Comparison of ENCODE assay signal across 8 cellular contexts in genomic region chr7:2633538-2634264, GRCh38. TPM values are rescaled to one million over a fixed set of nuclear protein-coding genes. Genes with fewer than 3 reads are reported as not detected.
DNase-seq lines count a peak whose midpoint lies in the region; ATAC-seq and TF ChIP-seq lines count a peak whose summit lies in the region.

No MANE protein-coding gene starts in this region.

- DNase-seq in EL = peak; percentile 91
- DNase-seq in NOMO-1 (lab: John Stamatoyannopoulos, UW; ENCODE audit: unreplicated experiment in 2 of 2) = peak; percentile 67 to 77
- DNase-seq in activated naive CD8-positive, alpha-beta T cell treated with anti-CD3 and anti-CD28 coated beads for 36 hours = peak; percentile 62
- peak; percentile 21 for DNase-seq in left ventricle myocardium inferior
- DNase-seq in psoas muscle = peak; percentile 74 to 80
- no peak for DNase-seq in erythroblast (lab: John Stamatoyannopoulos, UW)
- no peak for DNase-seq in HT-29 (ENCODE audit: low spot score)

- H3K4me1 Mint-ChIP-seq in activated naive CD8-positive, alpha-beta T cell treated with anti-CD3 and anti-CD28 coated beads for 36 hours = peaks cover 16% of the 10 kb centered on the region

- WGBS in psoas muscle, 3 donors = 53 to 57% (median 55%) methylated on average over 21 to 22 of the region's 22 CpGs

- peak in 3 of 4 donors; percentile 6 to 16 (median 13) for ATAC-seq in psoas muscle
- ATAC-seq in HG03045 (IDR thresholded peaks at IDR 0.05; ENCODE audit: unreplicated experiment) = no peak

- peak overlapping the region; percentile 87 for H3K27ac ChIP-seq in left ventricle myocardium inferior (replicated peaks)
- H3K27ac ChIP-seq in psoas muscle = peak overlapping the region; percentile 61

- H3K36me3 ChIP-seq in left ventricle myocardium inferior (no peaks in the 10 kb centered on the region), psoas muscle (ENCODE audit: insufficient read depth in 1 of 2, low read depth in 1 of 2) (no peaks in the 10 kb centered on the region)

- no peaks in the 10 kb centered on the region for H3K36me3 Mint-ChIP-seq in activated naive CD8-positive, alpha-beta T cell treated with anti-CD3 and anti-CD28 coated beads for 36 hours

- H3K27me3 Mint-ChIP-seq in activated naive CD8-positive, alpha-beta T cell treated with anti-CD3 and anti-CD28 coated beads for 36 hours = no peaks in the 10 kb centered on the region

- TF ChIP-seq CTCF in left ventricle myocardium inferior (IDR thresholded peaks at IDR 0.05; ENCODE audit: borderline replicate concordance) = no peak
- no peak for TF ChIP-seq CTCF in psoas muscle (IDR thresholded peaks at IDR 0.05)

- peak overlapping the region; percentile 74 for H3K27ac Mint-ChIP-seq in activated naive CD8-positive, alpha-beta T cell treated with anti-CD3 and anti-CD28 coated beads for 36 hours

- H3K4me3 ChIP-seq in left ventricle myocardium inferior = peak overlapping the region; percentile 94
- peak overlapping the region; percentile 86 for H3K4me3 ChIP-seq in psoas muscle

- H3K27me3 ChIP-seq in left ventricle myocardium inferior (ENCODE audit: low read depth) (no peaks in the 10 kb centered on the region), psoas muscle (ENCODE audit: insufficient read depth in 3 of 3, low read length in 2 of 3) (no peaks in the 10 kb centered on the region)

- H3K4me3 Mint-ChIP-seq in activated naive CD8-positive, alpha-beta T cell treated with anti-CD3 and anti-CD28 coated beads for 36 hours = peak overlapping the region; percentile 93

- no peak for TF ChIP-seq POLR2A in erythroblast (IDR thresholded peaks at IDR 0.05; ENCODE audit: low read length)

- intact Hi-C loops in left ventricle myocardium inferior (cut with micrococcal nuclease) (no loop called here), psoas muscle (cut with DNase I) (loop anchor here in 1 of 2 donors (5.0 kb wide), 1 partner anchor 76 kb away; the partner anchor contains the start of genes BRAT1 and IQCE)

- no peaks in the 10 kb centered on the region for H3K9me3 Mint-ChIP-seq in activated naive CD8-positive, alpha-beta T cell treated with anti-CD3 and anti-CD28 coated beads for 36 hours

- H3K9me3 ChIP-seq in left ventricle myocardium inferior (replicated peaks) (no peaks in the 10 kb centered on the region), psoas muscle (no peaks in the 10 kb centered on the region)

- peaks cover 86% of the 10 kb centered on the region for H3K4me1 ChIP-seq in left ventricle myocardium inferior
- H3K4me1 ChIP-seq in psoas muscle = peaks cover 44% of the 10 kb centered on the region

RNA-seq across cellular contexts. Expression of gene TTYH3, which starts 1.9 kb away (rescaled TPM):
- 10 to 100 TPM; 26.8 to 27.2 TPM for total RNA-seq in activated naive CD8-positive, alpha-beta T cell treated with anti-CD3 and anti-CD28 coated beads for 36 hours
- 10.9 TPM for total RNA-seq in left ventricle myocardium inferior
- total RNA-seq in psoas muscle = 10 to 100 TPM in 1 of 4 donors, 1 to 10 TPM in 3; 6.5 to 11.3 (median 7.1) TPM
- 1 to 10 TPM; 1.3 to 2.4 (median 1.9) TPM for polyA plus RNA-seq in psoas muscle
- total RNA-seq in HT-29 (2014; rRNA removed; shearing (Covaris generic)) = 34.5 and 37.1 TPM in 2 replicates

RNA-seq across cellular contexts. Expression of gene AMZ1, which starts 54.3 kb away (rescaled TPM):
- under 1 TPM in 1 of 2 experiments, not detected in 1; 0.04 TPM for total RNA-seq in activated naive CD8-positive, alpha-beta T cell treated with anti-CD3 and anti-CD28 coated beads for 36 hours
- total RNA-seq in left ventricle myocardium inferior (0.11 TPM), psoas muscle (not detected)
- polyA plus RNA-seq in psoas muscle = under 1 TPM in 1 of 3 donors, not detected in 2; 0.03 TPM
- total RNA-seq in HT-29 (2014; rRNA removed; shearing (Covaris generic)) = not detected in 2 replicates

Comparison
In these comparisons a context has a peak if more than half of its experiments do, and no peak if none do; other contexts are left out.
1. DNase-seq: peak in EL (single experiment), NOMO-1 (2 of 2), activated naive CD8-positive, alpha-beta T cell treated with anti-CD3 and anti-CD28 coated beads for 36 hours (single experiment), left ventricle myocardium inferior (single experiment) and psoas muscle (2 of 2); none in erythroblast (0 of 2) and HT-29 (single experiment).